Comparison of ENCODE assay signal across 21 cellular contexts in the genomic region with DNA sequence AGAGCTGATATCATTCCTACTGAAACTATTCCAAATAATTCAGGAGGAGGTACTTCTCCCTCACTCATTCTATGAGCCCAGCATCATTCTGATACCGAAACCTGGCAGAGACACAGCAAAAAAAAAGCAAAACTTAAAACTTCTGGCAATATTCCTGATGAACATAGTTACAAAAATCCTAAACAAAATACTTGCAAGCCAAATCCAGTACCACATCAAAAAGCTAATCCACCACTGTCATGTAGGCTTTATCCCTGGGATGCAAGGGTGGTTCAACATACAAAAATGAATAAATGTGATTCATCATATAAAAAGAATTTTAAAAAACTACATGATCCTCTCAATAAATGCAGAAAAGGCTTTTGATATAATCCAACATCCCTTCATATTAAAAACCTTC.
DNase-seq lines count a peak whose midpoint lies in the region.
"Had no signal": no experiment of that assay in that cellular context is flagged by ENCODE, and none has a peak within 500 bp of the region (broad histone marks: within the 10 kb centered on the region; RNA-seq: fewer than 3 reads in every experiment).

No MANE protein-coding gene starts in this region.

- no peak overlapping the region for H3K27ac ChIP-seq in Karpas-422 (ENCODE audit: low read length)
- H3K27ac ChIP-seq: A549, BLaER1, C4-2B had no signal

- no peaks in the 10 kb centered on the region for H3K27me3 ChIP-seq in Karpas-422 (ENCODE audit: low read length)
- H3K27me3 ChIP-seq: BLaER1 had no signal

- no peak overlapping the region for H3K9ac ChIP-seq in Karpas-422 (ENCODE audit: low read length)
- H3K9ac ChIP-seq: BLaER1 had no signal

- no peaks in the 10 kb centered on the region for H3K79me2 ChIP-seq in Karpas-422 (ENCODE audit: low read length)

- no peaks in the 10 kb centered on the region for H4K20me1 ChIP-seq in Karpas-422 (ENCODE audit: insufficient read depth, low read depth, low read length)
- H4K20me1 ChIP-seq: BLaER1 had no signal

- H3K9me2 ChIP-seq in Karpas-422 (replicated peaks; ENCODE audit: insufficient read depth, low read length), result no peaks in the 10 kb centered on the region

- DNase-seq in RPMI7951 (ENCODE audit: low read depth) (peak; percentile 1), astrocyte of the hippocampus (ENCODE audit: low read depth, low spot score) (peak; percentile 34), inferior parietal cortex (ENCODE audit: extremely low spot score) (peak; percentile 3), Karpas-422 (no peak), NCI-H1417 treated with DMSO at 0.1 percent for 48 hours (lab: John Stamatoyannopoulos, UW) (no peak), AG08395 (ENCODE audit: low spot score) (no peak)
- DNase-seq in stimulated activated CD4-positive, alpha-beta T cell treated with anti-CD3 and anti-CD28 coated beads, Interleukin-4, amount 100 ng/mL, for 4 hours, result no peak
- DNase-seq: 8988T; ACHN; Caco-2; CD4-positive, CD25-positive, alpha-beta regulatory T cell; CD8-positive, alpha-beta T cell; DMS153; DND-41; GOT3; HFFc6 had no signal

- H3K4me2 ChIP-seq in Karpas-422 (ENCODE audit: low read depth, low read length, poor library complexity, severe bottlenecking), result no peak overlapping the region
- H3K4me2 ChIP-seq: A549, BLaER1 had no signal

- no peak overlapping the region for H2AFZ ChIP-seq in Karpas-422 (ENCODE audit: low read length)

- peaks cover 4% of the 10 kb centered on the region; the same call in 1 of the 2 replicates for H3K9me3 ChIP-seq in Karpas-422 (ENCODE audit: low read length)
- H3K9me3 ChIP-seq: BLaER1, Caco-2, HAP-1 had no signal

- no peak overlapping the region for H3K4me3 ChIP-seq in Karpas-422 (ENCODE audit: low read length)
- H3K4me3 ChIP-seq: A549, BLaER1, GM12878, HAP-1 had no signal

- no peaks in the 10 kb centered on the region for H3K36me3 ChIP-seq in Karpas-422 (ENCODE audit: insufficient read depth, low read length)
- H3K36me3 ChIP-seq: BLaER1, HAP-1 had no signal

- no peaks in the 10 kb centered on the region for H3K4me1 ChIP-seq in Karpas-422 (ENCODE audit: low read length)
- H3K4me1 ChIP-seq: A549, BLaER1, Caco-2, HAP-1 had no signal

Comparison
In these comparisons a context has a peak if more than half of its experiments do, and no peak if none do; other contexts are left out.
1. DNase-seq: peak in RPMI7951 (single experiment), astrocyte of the hippocampus (single experiment) and inferior parietal cortex (single experiment); none in stimulated activated CD4-positive, alpha-beta T cell treated with anti-CD3 and anti-CD28 coated beads, Interleukin-4, amount 100 ng/mL, for 4 hours (0 of 2), Karpas-422 (single experiment), NCI-H1417 treated with DMSO at 0.1 percent for 48 hours (single experiment) and AG08395 (single experiment).